In the genomic region with DNA sequence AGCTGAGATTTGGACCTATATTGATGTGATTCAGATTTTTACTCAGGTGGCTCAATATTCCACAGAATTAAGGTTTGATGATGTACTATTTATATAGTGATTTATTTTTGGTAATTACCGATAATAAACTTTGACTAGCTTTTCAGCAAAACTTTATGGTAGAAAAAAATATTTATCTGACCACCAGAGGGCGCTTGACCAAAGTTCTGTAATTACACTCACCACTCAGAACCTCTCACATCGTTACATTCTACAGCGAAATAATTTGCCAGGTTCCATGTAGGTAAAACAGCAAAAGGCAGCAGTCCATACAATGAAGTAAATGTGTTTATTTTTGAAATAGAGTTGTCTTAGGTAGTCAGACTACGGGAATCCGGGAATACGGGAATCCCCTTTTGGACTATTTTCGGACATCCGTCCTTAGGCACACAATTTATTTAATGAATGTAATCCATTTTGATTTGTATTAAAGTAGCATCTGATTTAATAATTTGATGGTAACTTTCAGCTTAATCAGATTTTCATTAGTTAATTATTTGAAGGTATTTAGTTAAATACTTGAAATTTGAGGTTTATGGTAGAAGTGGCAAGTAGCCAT, we compare ENCODE assay signal across 10 cellular contexts.
A peak's percentile ranks its signal among the peaks of the same experiment; 100 is the strongest.
DNase-seq lines count a peak whose midpoint lies in the region; ATAC-seq and TF ChIP-seq lines count a peak whose summit lies in the region.
"Had no signal": no experiment of that assay in that cellular context is flagged by ENCODE, and none has a peak within 500 bp of the region (broad histone marks: within the 10 kb centered on the region; RNA-seq: fewer than 3 reads in every experiment).

No MANE protein-coding gene starts in this region.

- H3K79me2 ChIP-seq in GM23248 (ENCODE audit: insufficient read depth) (no peaks in the 10 kb centered on the region), PC-3 (ENCODE audit: low read length) (no peaks in the 10 kb centered on the region), osteoblast (ENCODE audit: insufficient read depth, low read length) (no peaks in the 10 kb centered on the region)

- TF ChIP-seq CTCF in PC-3 (conservative IDR thresholded peaks at IDR 0.05; ENCODE audit: low read depth, low read length) (peak; percentile 85), epithelial cell of proximal tubule (conservative IDR thresholded peaks at IDR 0.05; ENCODE audit: low read depth, low read length) (peak; percentile 61), osteoblast (IDR thresholded peaks at IDR 0.05; ENCODE audit: extremely low read depth, low read depth, low read length) (peak; percentile 64)

- 59 to 63% methylated on average over 9 of the region's 9 CpGs for WGBS in GM23248 (ENCODE audit: low coverage in 1 of 2, low lambda C conversion rate in 2 of 2, missing lambda C conversion rate in 2 of 2), 2 experiments

- H3K4me1 ChIP-seq in GM23248 (ENCODE audit: insufficient read depth), result no peaks in the 10 kb centered on the region
- no peaks in the 10 kb centered on the region for H3K4me1 ChIP-seq in PC-3 (ENCODE audit: insufficient read depth, low read length)
- no peaks in the 10 kb centered on the region for H3K4me1 ChIP-seq in osteoblast (ENCODE audit: insufficient read depth, low read length)
- H3K4me1 ChIP-seq: BLaER1 treated with 17β-estradiol and CSF1 and Interleukin-3, amounts not matched to agents 10 nM and 100 nM had no signal

- no TSS peak for BruUV-seq in PC-3 (replicated peaks; lab: Mats Ljungman, UMichigan)

- CTCF ChIA-PET in PC-3 (lab: Charles Lee), result interaction anchor here (0.5 to 1.8 kb wide), 18 partner anchors 8 to 1125 kb away, joined by 3 to 16 read pairs (median 4); no protein-coding TSS in a partner anchor

- in situ Hi-C loops in GM23248 (cut with MboI), result loop anchor here (10.0 kb wide), 1 partner anchor 1049 kb away; no protein-coding TSS in a partner anchor

- intact Hi-C loops in PC-3 (cut with micrococcal nuclease), result loop anchor here (1.0 to 5.0 kb wide), 3 partner anchors 29 to 1052 kb away; a partner anchor contains a TSS

- H3K9me3 ChIP-seq in GM23248 (ENCODE audit: low read depth), result no peaks in the 10 kb centered on the region
- H3K9me3 ChIP-seq in PC-3 (ENCODE audit: low read length), result no peaks in the 10 kb centered on the region
- no peaks in the 10 kb centered on the region for H3K9me3 ChIP-seq in osteoblast (ENCODE audit: low read depth, low read length)
- H3K9me3 ChIP-seq: BLaER1 treated with 17β-estradiol and CSF1 and Interleukin-3, amounts not matched to agents 10 nM and 100 nM had no signal

- no peaks in the 10 kb centered on the region for H4K20me1 ChIP-seq in GM23248 (ENCODE audit: insufficient read depth)
- H4K20me1 ChIP-seq in PC-3 (ENCODE audit: low read length), result no peaks in the 10 kb centered on the region
- H4K20me1 ChIP-seq in osteoblast (ENCODE audit: insufficient read depth, low read length), result no peaks in the 10 kb centered on the region
- H4K20me1 ChIP-seq: BLaER1 treated with 17β-estradiol and CSF1 and Interleukin-3, amounts not matched to agents 10 nM and 100 nM had no signal

- DNase-seq in NCI-H1092 treated with DMSO at 0.1 percent for 48 hours (lab: John Stamatoyannopoulos, UW), result peak; percentile 38
- no peak for DNase-seq in NCI-H1092 (lab: John Stamatoyannopoulos, UW)
- DNase-seq in GM23248, result peak; percentile 52
- peak; percentile 67 for DNase-seq in PC-3
- no peak for DNase-seq in epithelial cell of proximal tubule (ENCODE audit: low read depth)
- DNase-seq in osteoblast (ENCODE audit: insufficient read length, low spot score, missing footprints), result no peak

- no peak overlapping the region for H2AFZ ChIP-seq in GM23248
- H2AFZ ChIP-seq in PC-3 (ENCODE audit: low read length), result no peak overlapping the region
- H2AFZ ChIP-seq in osteoblast (ENCODE audit: low read length), result no peak overlapping the region

- H3K36me3 ChIP-seq in GM23248 (ENCODE audit: low read depth) (no peaks in the 10 kb centered on the region), PC-3 (ENCODE audit: low read depth, low read length) (no peaks in the 10 kb centered on the region), osteoblast (ENCODE audit: insufficient read depth, low read length) (no peaks in the 10 kb centered on the region)
- H3K36me3 ChIP-seq: BLaER1 treated with 17β-estradiol and CSF1 and Interleukin-3, amounts not matched to agents 10 nM and 100 nM had no signal

- POLR2A ChIA-PET in PC-3 (lab: Charles Lee; ENCODE audit: unreplicated experiment), result interaction anchor here (0.7 kb wide), 1 partner anchor 1071 kb away, joined by 5 read pairs; no protein-coding TSS in a partner anchor

- ATAC-seq in PC-3 (peak; percentile 71), HG03378 (IDR thresholded peaks at IDR 0.05; ENCODE audit: unreplicated experiment) (no peak), GM21526 (IDR thresholded peaks at IDR 0.05; ENCODE audit: low FRiP score, unreplicated experiment) (no peak)

- H3F3A ChIP-seq in GM23248 (ENCODE audit: insufficient read depth) (no peaks in the 10 kb centered on the region), PC-3 (ENCODE audit: low read length, unreplicated experiment) (no peaks in the 10 kb centered on the region)

- H3K27me3 ChIP-seq in GM23248 (replicated peaks; ENCODE audit: insufficient read depth) (no peaks in the 10 kb centered on the region), PC-3 (ENCODE audit: low read length) (no peaks in the 10 kb centered on the region), osteoblast (ENCODE audit: insufficient read depth, low read length) (no peaks in the 10 kb centered on the region)
- H3K27me3 ChIP-seq: BLaER1 treated with 17β-estradiol and CSF1 and Interleukin-3, amounts not matched to agents 10 nM and 100 nM had no signal

- no peak overlapping the region for H3K9ac ChIP-seq in GM23248
- no peak overlapping the region for H3K9ac ChIP-seq in PC-3 (ENCODE audit: low read length)
- H3K9ac ChIP-seq: BLaER1 treated with 17β-estradiol and CSF1 and Interleukin-3, amounts not matched to agents 10 nM and 100 nM had no signal

- H3K9me2 ChIP-seq in GM23248 (ENCODE audit: insufficient read depth), result no peaks in the 10 kb centered on the region
- H3K9me2 ChIP-seq in PC-3 (replicated peaks; ENCODE audit: low read length), result no peaks in the 10 kb centered on the region

- no peak overlapping the region for H3K4me3 ChIP-seq in GM23248
- no peak overlapping the region for H3K4me3 ChIP-seq in PC-3 (ENCODE audit: low read length)
- no peak overlapping the region for H3K4me3 ChIP-seq in epithelial cell of proximal tubule (ENCODE audit: low read depth, low read length)
- H3K4me3 ChIP-seq in osteoblast (ENCODE audit: insufficient read depth, low read length), result no peak overlapping the region
- H3K4me3 ChIP-seq: BLaER1 treated with 17β-estradiol and CSF1 and Interleukin-3, amounts not matched to agents 10 nM and 100 nM; skin epidermis had no signal

- H3K27ac ChIP-seq in GM23248, result no peak overlapping the region
- H3K27ac ChIP-seq in PC-3 (ENCODE audit: low read length), result no peak overlapping the region
- H3K27ac ChIP-seq in osteoblast (ENCODE audit: low read depth, low read length), result no peak overlapping the region
- H3K27ac ChIP-seq: BLaER1 treated with 17β-estradiol and CSF1 and Interleukin-3, amounts not matched to agents 10 nM and 100 nM; skin epidermis had no signal

- H3K4me2 ChIP-seq in GM23248 (ENCODE audit: unreplicated experiment), result no peak overlapping the region
- no peak overlapping the region for H3K4me2 ChIP-seq in PC-3 (ENCODE audit: low read length)
- H3K4me2 ChIP-seq in osteoblast (ENCODE audit: insufficient read depth, low read length), result no peak overlapping the region
- H3K4me2 ChIP-seq: BLaER1 treated with 17β-estradiol and CSF1 and Interleukin-3, amounts not matched to agents 10 nM and 100 nM had no signal

Comparison
In these comparisons a context has a peak if more than half of its experiments do, and no peak if none do; other contexts are left out.
1. DNase-seq: peak in NCI-H1092 treated with DMSO at 0.1 percent for 48 hours (single experiment), GM23248 (single experiment) and PC-3 (single experiment); none in NCI-H1092 (single experiment), epithelial cell of proximal tubule (single experiment) and osteoblast (single experiment).
2. Peak in every context shown above with its lines, with median percentiles within 50 percentile points of each other: CTCF ChIP-seq.